ENCODE assay signal across 7 cellular contexts in the genomic region with DNA sequence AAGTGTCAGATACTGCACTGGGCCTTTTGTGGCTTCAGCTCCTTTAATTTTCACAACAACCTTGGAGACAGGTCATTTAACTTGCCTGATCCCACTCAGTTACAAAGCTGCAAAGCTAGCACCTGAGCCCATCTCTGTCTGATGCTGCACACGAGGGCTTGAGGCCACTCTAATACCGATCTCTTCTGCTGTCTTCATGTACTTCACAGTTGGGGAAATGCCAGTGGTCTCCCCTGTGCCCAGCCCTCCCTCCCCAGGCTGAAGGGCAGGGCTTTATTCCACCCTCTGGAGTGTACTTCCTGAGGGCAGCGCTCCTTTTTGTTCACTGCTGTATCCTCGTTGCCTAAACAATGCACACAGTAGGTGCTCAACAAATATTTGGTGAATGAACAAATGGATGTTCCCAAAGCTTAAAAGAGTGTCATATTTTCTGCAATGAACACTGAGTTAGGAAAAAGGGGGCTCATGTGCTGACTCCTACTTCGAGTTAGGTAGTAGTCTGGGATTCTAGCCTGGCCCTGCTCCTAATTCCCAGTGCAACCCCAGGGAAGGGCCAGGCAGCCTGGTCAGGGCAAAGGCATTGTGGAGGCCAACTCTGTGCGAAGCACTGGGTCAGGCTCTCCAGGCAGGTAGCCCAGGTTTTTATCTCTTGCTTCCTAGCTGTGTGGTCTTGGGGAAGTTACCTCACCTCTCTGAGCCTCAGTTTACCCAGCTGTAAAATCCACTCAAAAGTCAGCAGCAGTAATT. TPM values are rescaled to one million over a fixed set of nuclear protein-coding genes. Genes with fewer than 3 reads are reported as not detected.
DNase-seq lines count a peak whose midpoint lies in the region; ATAC-seq, FAIRE-seq and TF ChIP-seq lines count a peak whose summit lies in the region.

No MANE protein-coding gene starts in this region.

- no peaks in the 10 kb centered on the region for H3K36me3 ChIP-seq in keratinocyte (ENCODE audit: control insufficient read depth in 2 of 2, extremely low read depth in 1 of 2, insufficient read depth in 2 of 2, low read length in 2 of 2)

- FAIRE-seq in keratinocyte (lab: Jason Lieb, UNC), result no peak

- H3K27me3 ChIP-seq in keratinocyte (ENCODE audit: control insufficient read depth, extremely low read depth, insufficient read depth, low read length), result peaks cover 6% of the 10 kb centered on the region

- no peaks in the 10 kb centered on the region for H3K9me3 Mint-ChIP-seq in HFFc6
- H3K9me3 Mint-ChIP-seq in activated naive CD4-positive, alpha-beta T cell treated with anti-CD3 and anti-CD28 coated beads, Interleukin-2, amount 50 U/mL, for 72 hours, result no peaks in the 10 kb centered on the region
- H3K9me3 Mint-ChIP-seq in stimulated activated naive B cell treated with anti-CD40 and anti-IgM and Interleukin-4, amounts not matched to agents 10 μg/mL and 1 μg/mL and 100 μg/mL, for 72 hours, result no peaks in the 10 kb centered on the region

- peaks cover 3% of the 10 kb centered on the region for H3K4me1 ChIP-seq in keratinocyte (ENCODE audit: control insufficient read depth, extremely low read depth, insufficient read depth, low read length)

- dilution Hi-C loops in keratinocyte (cut with MboI; ENCODE audit: extremely low pct_ligation_motif_present, low sequenced_read_pairs), result no loop called here

- peak overlapping the region; percentile 74 for H3K4me2 ChIP-seq in keratinocyte (ENCODE audit: control insufficient read depth, extremely low read depth, insufficient read depth, low read depth, low read length)

- no peaks in the 10 kb centered on the region for H4K20me1 ChIP-seq in keratinocyte (ENCODE audit: control insufficient read depth, extremely low read depth, insufficient read depth, low read length)

- H3K27ac Mint-ChIP-seq in HFFc6, result peak overlapping the region; percentile 82
- peak overlapping the region; percentile 82 to 96 for H3K27ac Mint-ChIP-seq in activated naive CD4-positive, alpha-beta T cell treated with anti-CD3 and anti-CD28 coated beads, Interleukin-2, amount 50 U/mL, for 72 hours
- H3K27ac Mint-ChIP-seq in stimulated activated naive B cell treated with anti-CD40 and anti-IgM and Interleukin-4, amounts not matched to agents 10 μg/mL and 1 μg/mL and 100 μg/mL, for 72 hours, result peak overlapping the region; percentile 98

- ATAC-seq in activated naive CD4-positive, alpha-beta T cell treated with anti-CD3 and anti-CD28 coated beads, Interleukin-2, amount 50 U/mL, for 72 hours, result no peak
- ATAC-seq in stimulated activated naive B cell treated with anti-CD40 and anti-IgM and Interleukin-4, amounts not matched to agents 10 μg/mL and 1 μg/mL and 100 μg/mL, for 72 hours (replicated peaks), result no peak
- ATAC-seq in GM19328 (IDR thresholded peaks at IDR 0.05; ENCODE audit: unreplicated experiment), result no peak

- peak overlapping the region in 1 of 3 experiments; percentile 30 for H3K4me3 ChIP-seq in keratinocyte (ENCODE audit: control insufficient read depth in 2 of 3, extremely low read depth in 1 of 3, insufficient read depth in 2 of 3, low read depth in 1 of 3, low read length in 3 of 3)

- peak overlapping the region; percentile 86 for H3K4me3 Mint-ChIP-seq in HFFc6
- peak overlapping the region; percentile 86 to 92 for H3K4me3 Mint-ChIP-seq in stimulated activated naive B cell treated with anti-CD40 and anti-IgM and Interleukin-4, amounts not matched to agents 10 μg/mL and 1 μg/mL and 100 μg/mL, for 72 hours

- H3K36me3 Mint-ChIP-seq in HFFc6 (ENCODE audit: low read depth), result peaks cover 20% of the 10 kb centered on the region
- H3K36me3 Mint-ChIP-seq in activated naive CD4-positive, alpha-beta T cell treated with anti-CD3 and anti-CD28 coated beads, Interleukin-2, amount 50 U/mL, for 72 hours, result peaks cover 4 to 8% of the 10 kb centered on the region in 2 donors
- peaks cover 17 to 25% of the 10 kb centered on the region in 2 donors for H3K36me3 Mint-ChIP-seq in stimulated activated naive B cell treated with anti-CD40 and anti-IgM and Interleukin-4, amounts not matched to agents 10 μg/mL and 1 μg/mL and 100 μg/mL, for 72 hours

- no peak overlapping the region for H3K9ac ChIP-seq in keratinocyte (ENCODE audit: control insufficient read depth, extremely low read depth, insufficient read depth, low read length)

- no peaks in the 10 kb centered on the region for H3K9me3 ChIP-seq in keratinocyte (ENCODE audit: control insufficient read depth, low read depth, low read length)

- no peak overlapping the region for H3K27ac ChIP-seq in keratinocyte (ENCODE audit: control insufficient read depth, insufficient read depth, low read length)

- no peak for DNase-seq in HFFc6
- DNase-seq in activated naive CD4-positive, alpha-beta T cell treated with anti-CD3 and anti-CD28 coated beads, Interleukin-2, amount 50 U/mL, for 72 hours (ENCODE audit: low spot score in 2 of 2), result no peak
- no peak for DNase-seq in keratinocyte (ENCODE audit: low read depth, low spot score)
- no peak for DNase-seq in stimulated activated naive B cell treated with anti-CD40 and anti-IgM and Interleukin-4, amounts not matched to agents 10 μg/mL and 1 μg/mL and 100 μg/mL, for 72 hours
- no peak for DNase-seq in foreskin melanocyte
- no peak for DNase-seq in NCI-H2107 treated with DMSO at 0.1 percent for 48 hours (lab: John Stamatoyannopoulos, UW; ENCODE audit: unreplicated experiment)

- H3K79me2 ChIP-seq in keratinocyte (ENCODE audit: control insufficient read depth, insufficient read depth, low read length), result no peaks in the 10 kb centered on the region

- peaks cover 38% of the 10 kb centered on the region for H3K4me1 Mint-ChIP-seq in HFFc6 (ENCODE audit: low read depth)
- peaks cover 24 to 38% of the 10 kb centered on the region in 2 donors for H3K4me1 Mint-ChIP-seq in stimulated activated naive B cell treated with anti-CD40 and anti-IgM and Interleukin-4, amounts not matched to agents 10 μg/mL and 1 μg/mL and 100 μg/mL, for 72 hours

- H3K9me1 ChIP-seq in keratinocyte (ENCODE audit: control insufficient read depth, extremely low read depth, insufficient read depth, low read length), result no peaks in the 10 kb centered on the region

- no peak overlapping the region for H2AFZ ChIP-seq in keratinocyte (ENCODE audit: control insufficient read depth, low read length)

- TF ChIP-seq CTCF in HFFc6 (IDR thresholded peaks at IDR 0.05) (no peak), keratinocyte (optimal IDR thresholded peaks at IDR 0.05 in 1 of 3, IDR thresholded peaks at IDR 0.05 in 1 of 3, conservative IDR thresholded peaks at IDR 0.05 in 1 of 3; ENCODE audit: extremely low read depth in 1 of 3, insufficient read depth in 2 of 3, low read length in 3 of 3) (no peak)

- H3K27me3 Mint-ChIP-seq in HFFc6 (ENCODE audit: insufficient read depth), result no peaks in the 10 kb centered on the region; the same call in none of the 2 replicates
- no peaks in the 10 kb centered on the region for H3K27me3 Mint-ChIP-seq in stimulated activated naive B cell treated with anti-CD40 and anti-IgM and Interleukin-4, amounts not matched to agents 10 μg/mL and 1 μg/mL and 100 μg/mL, for 72 hours

RNA-seq across cellular contexts. Expression of a gene that starts 1.1 kb away (rescaled TPM):
- 10 to 100 TPM; 17.4 to 30.6 (median 27.8) TPM for total RNA-seq in HFFc6 (2021; fragmentation: NEBNext Ultra II Directional; extraction: Animal tissue kit (Norgen Biotek cat#: 25700))
- total RNA-seq in activated naive CD4-positive, alpha-beta T cell treated with anti-CD3 and anti-CD28 coated beads, Interleukin-2, amount 50 U/mL, for 72 hours, result 10 to 100 TPM in 1 of 2 donors, 1 to 10 TPM in 1; 6.9 to 18.7 TPM
- polyA plus RNA-seq in keratinocyte, result 1.2 to 2.2 TPM (median 1.2 TPM) in 3 replicates
- polyA plus RNA-seq in keratinocyte (2011; ENCODE audit: low read depth), result 0.54 TPM
- polyA plus RNA-seq in keratinocyte (2011; cell fraction: cytosol; rRNA removed), result 1.6 and 1.7 TPM in 2 replicates
- 2.0 and 2.4 TPM in 2 replicates for polyA plus RNA-seq in keratinocyte (2011; cell fraction: nucleus; rRNA removed)
- 0.52 and 2.2 TPM in 2 replicates for polyA plus RNA-seq in keratinocyte (2012; ENCODE audit: low replicate concordance)
- 1.3 to 2.5 TPM (median 1.8 TPM) in 3 replicates for polyA minus RNA-seq in keratinocyte
- polyA minus RNA-seq in keratinocyte (2011; cell fraction: cytosol; rRNA and poly(A)+ RNA removed), result 1.5 TPM
- 1.7 and 2.1 TPM in 2 replicates for polyA minus RNA-seq in keratinocyte (2011; cell fraction: nucleus; rRNA and poly(A)+ RNA removed)

RNA-seq across cellular contexts. Expression of a gene that starts 16.4 kb away (rescaled TPM):
- total RNA-seq in HFFc6 (2021; fragmentation: NEBNext Ultra II Directional; extraction: Animal tissue kit (Norgen Biotek cat#: 25700)), result not detected
- total RNA-seq in activated naive CD4-positive, alpha-beta T cell treated with anti-CD3 and anti-CD28 coated beads, Interleukin-2, amount 50 U/mL, for 72 hours, result not detected
- not detected in 3 replicates for polyA plus RNA-seq in keratinocyte
- not detected for polyA plus RNA-seq in keratinocyte (2011; ENCODE audit: low read depth)
- not detected in 2 replicates for polyA plus RNA-seq in keratinocyte (2011; cell fraction: cytosol; rRNA removed)
- polyA plus RNA-seq in keratinocyte (2011; cell fraction: nucleus; rRNA removed), result not detected in 2 replicates
- polyA plus RNA-seq in keratinocyte (2012; ENCODE audit: low replicate concordance), result not detected in 2 replicates
- polyA minus RNA-seq in keratinocyte, result not detected in 3 replicates
- not detected for polyA minus RNA-seq in keratinocyte (2011; cell fraction: cytosol; rRNA and poly(A)+ RNA removed)
- polyA minus RNA-seq in keratinocyte (2011; cell fraction: nucleus; rRNA and poly(A)+ RNA removed), result not detected in 2 replicates
